8 cellular contexts compared by ENCODE assay signal in the genomic region with DNA sequence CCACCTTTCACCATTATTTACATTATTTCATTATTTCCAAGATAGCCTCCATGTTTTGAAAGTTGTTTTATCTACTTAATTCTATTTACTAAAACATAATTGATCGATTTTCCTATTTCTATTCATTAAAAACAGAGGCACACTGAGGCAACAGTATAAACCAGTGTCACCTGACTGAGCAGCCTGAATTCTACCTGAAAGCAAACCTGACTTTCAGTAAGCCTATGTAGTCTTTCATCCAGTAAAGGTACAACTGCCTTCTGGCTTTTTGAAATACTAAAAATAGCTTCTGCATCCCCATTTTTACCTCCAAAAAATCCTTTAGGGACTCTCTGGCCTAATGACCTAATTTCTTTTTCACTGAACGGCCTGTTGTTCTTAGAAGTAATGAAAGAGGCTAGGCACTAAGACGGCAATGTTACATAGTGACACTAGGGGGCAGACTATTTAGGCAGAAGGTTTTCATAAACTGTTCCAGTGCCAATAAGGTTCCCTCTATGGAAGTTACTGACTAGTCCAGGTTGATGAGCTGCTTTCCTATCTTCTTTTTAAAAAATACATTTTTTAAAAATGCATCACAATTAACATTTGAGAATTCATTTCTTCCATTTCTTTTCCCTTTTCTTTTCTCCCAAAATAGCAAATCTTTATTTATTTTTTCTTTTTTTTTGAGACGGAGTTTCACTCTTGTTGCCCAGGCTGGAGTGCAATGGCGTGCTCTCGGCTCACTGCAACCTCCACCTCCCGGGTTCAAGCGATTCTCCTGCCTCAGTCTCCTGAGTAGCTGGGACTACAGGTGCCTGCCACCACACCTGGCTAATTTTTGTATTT. TPM values are rescaled to one million over a fixed set of nuclear protein-coding genes. Genes with fewer than 3 reads are reported as not detected.
A peak's percentile ranks its signal among the peaks of the same experiment; 100 is the strongest.
DNase-seq lines count a peak whose midpoint lies in the region; ATAC-seq lines count a peak whose summit lies in the region.

No MANE protein-coding gene starts in this region.

- H3K4me1 ChIP-seq in aorta (ENCODE audit: control insufficient read depth in 1 of 2, insufficient read depth in 2 of 2, low read length in 2 of 2), result no peaks in the 10 kb centered on the region

- H3K36me3 ChIP-seq in aorta (ENCODE audit: control insufficient read depth in 1 of 2, insufficient read depth in 2 of 2, low read length in 1 of 2), result peaks cover 6 to 11% of the 10 kb centered on the region in 2 donors

- peak overlapping the region in 1 of 2 donors; percentile 52 for H3K27ac Mint-ChIP-seq in activated naive CD4-positive, alpha-beta T cell treated with anti-CD3 and anti-CD28 coated beads, Interleukin-2, amount 50 U/mL, for 72 hours

- H3K27ac ChIP-seq in aorta (ENCODE audit: low read depth in 1 of 2, low read length in 2 of 2), result no peak overlapping the region

- H3K9me3 ChIP-seq in aorta (ENCODE audit: control insufficient read depth, low read length), result no peaks in the 10 kb centered on the region

- peaks cover 5 to 10% of the 10 kb centered on the region in 2 donors for H3K36me3 Mint-ChIP-seq in activated naive CD4-positive, alpha-beta T cell treated with anti-CD3 and anti-CD28 coated beads, Interleukin-2, amount 50 U/mL, for 72 hours

- DNase-seq in activated naive CD4-positive, alpha-beta T cell treated with anti-CD3 and anti-CD28 coated beads, Interleukin-2, amount 50 U/mL, for 72 hours (ENCODE audit: low spot score in 2 of 2), result peak in 1 of 2 donors; percentile 24
- DNase-seq in activated naive CD4-positive, alpha-beta T cell (lab: John Stamatoyannopoulos, UW), result no peak
- DNase-seq in M059J (ENCODE audit: low read depth), result peak; percentile 65
- peak; percentile 86 for DNase-seq in RKO (ENCODE audit: low spot score)
- DNase-seq in dermis microvascular lymphatic vessel endothelial cell (ENCODE audit: low read depth in 2 of 2), result peak; percentile 40 to 79
- DNase-seq in medulla oblongata (ENCODE audit: extremely low spot score), result peak; percentile 82
- DNase-seq in aorta, result no peak

- H3K9me3 Mint-ChIP-seq in activated naive CD4-positive, alpha-beta T cell treated with anti-CD3 and anti-CD28 coated beads, Interleukin-2, amount 50 U/mL, for 72 hours, result no peaks in the 10 kb centered on the region

- no peak overlapping the region for H3K4me3 ChIP-seq in aorta (ENCODE audit: low read length in 2 of 2)

- H3K27me3 ChIP-seq in aorta (ENCODE audit: control insufficient read depth in 1 of 2, insufficient read depth in 2 of 2, low read length in 1 of 2), result no peaks in the 10 kb centered on the region

- 47 to 53% methylated on average over 8 of the region's 8 CpGs for WGBS in aorta, 2 donors

- intact Hi-C loops in aorta (cut with DNase I), result loop anchor here in 1 of 2 donors (5.0 kb wide), 1 partner anchor 113 kb away; no protein-coding TSS in a partner anchor

- peak; percentile 75 to 77 for ATAC-seq in activated naive CD4-positive, alpha-beta T cell treated with anti-CD3 and anti-CD28 coated beads, Interleukin-2, amount 50 U/mL, for 72 hours
- ATAC-seq in aorta (ENCODE audit: low FRiP score) (peak; percentile 82), HG02970 (IDR thresholded peaks at IDR 0.05; ENCODE audit: low FRiP score, unreplicated experiment) (no peak)

RNA-seq across cellular contexts. Expression of gene ANAPC5, which starts 17.5 kb away (rescaled TPM):
- 100 to 1,000 TPM in 1 of 2 donors, 10 to 100 TPM in 1; 95.5 to 125 TPM for total RNA-seq in activated naive CD4-positive, alpha-beta T cell treated with anti-CD3 and anti-CD28 coated beads, Interleukin-2, amount 50 U/mL, for 72 hours
- total RNA-seq in M059J (2014; rRNA removed; shearing (Covaris generic)), result 143 and 169 TPM in 2 replicates
- total RNA-seq in dermis microvascular lymphatic vessel endothelial cell (115 and 124 TPM in 2 replicates), aorta (100 to 1,000 TPM; 105 to 118 TPM)
- 100 to 1,000 TPM in 1 of 2 donors, 10 to 100 TPM in 1; 46.5 to 255 TPM for polyA plus RNA-seq in aorta

RNA-seq across cellular contexts. Expression of gene CAMKK2, which starts 38.2 kb away (rescaled TPM):
- 10 to 100 TPM; 15.0 to 27.7 TPM for total RNA-seq in activated naive CD4-positive, alpha-beta T cell treated with anti-CD3 and anti-CD28 coated beads, Interleukin-2, amount 50 U/mL, for 72 hours
- total RNA-seq in M059J (2014; rRNA removed; shearing (Covaris generic)), result 6.1 and 7.3 TPM in 2 replicates
- 21.3 and 26.9 TPM in 2 replicates for total RNA-seq in dermis microvascular lymphatic vessel endothelial cell
- 10 to 100 TPM; 34.4 to 47.6 TPM for total RNA-seq in aorta
- polyA plus RNA-seq in aorta, result 10 to 100 TPM; 20.7 to 28.1 TPM

Comparison
In these comparisons a context has a peak if more than half of its experiments do, and no peak if none do; other contexts are left out.
1. DNase-seq: peak in M059J (single experiment), RKO (single experiment), dermis microvascular lymphatic vessel endothelial cell (2 of 2) and medulla oblongata (single experiment); none in activated naive CD4-positive, alpha-beta T cell (0 of 4) and aorta (0 of 2).